In genomic region chr15:62560943-62561571, GRCh38 we compare ENCODE assay signal across 22 cellular contexts.
DNase-seq lines count a peak whose midpoint lies in the region; ATAC-seq and TF ChIP-seq lines count a peak whose summit lies in the region.
"Had no signal": no experiment of that assay in that cellular context is flagged by ENCODE, and none has a peak within 500 bp of the region (broad histone marks: within the 10 kb centered on the region; RNA-seq: fewer than 3 reads in every experiment).

No MANE protein-coding gene starts in this region.

- H3K27me3 ChIP-seq in Caco-2 (replicated peaks; ENCODE audit: control insufficient read depth, insufficient read depth, low read length) (no peaks in the 10 kb centered on the region), hepatocyte (no peaks in the 10 kb centered on the region)
- H3K27me3 ChIP-seq: body of pancreas had no signal

- H3K4me3 Mint-ChIP-seq in Caco-2 (ENCODE audit: unreplicated experiment) (peak overlapping the region; percentile 81), WTC11 (no peak overlapping the region), progenitor cell of endocrine pancreas (ENCODE audit: low read depth) (no peak overlapping the region)
- H3K4me3 Mint-ChIP-seq: activated CD4-positive, alpha-beta memory T cell treated with anti-CD3 and anti-CD28 coated beads, Interleukin-2, amount 10 ng/mL, durations not matched to agents 7 days and 5 days; activated T-cell treated with anti-CD3 and anti-CD28 coated beads, Interleukin-2, amount 50 U/mL, for 4 hours; CD4-positive, CD25-positive, alpha-beta regulatory T cell; stimulated activated naive B cell treated with anti-CD40 and anti-IgM and Interleukin-4, amounts not matched to agents 10 μg/mL and 1 μg/mL and 100 μg/mL, for 72 hours had no signal

- no peak for TF ChIP-seq CTCF in Caco-2 (IDR thresholded peaks at IDR 0.05; ENCODE audit: insufficient read depth in 1 of 2, low read depth in 1 of 2, low read length in 1 of 2, severe bottlenecking in 1 of 2, unreplicated experiment in 1 of 2)
- no peak for TF ChIP-seq CTCF in WTC11 (IDR thresholded peaks at IDR 0.05)
- no peak for TF ChIP-seq CTCF in hepatocyte (IDR thresholded peaks at IDR 0.05; ENCODE audit: poor library complexity)
- TF ChIP-seq CTCF in progenitor cell of endocrine pancreas (IDR thresholded peaks at IDR 0.05; ENCODE audit: unreplicated experiment), result no peak

- no peaks in the 10 kb centered on the region for H4K20me1 ChIP-seq in hepatocyte (ENCODE audit: insufficient read depth, poor library complexity, severe bottlenecking)

- no TSS peak for BruUV-seq in Caco-2 (replicated peaks; lab: Mats Ljungman, UMichigan)

- CTCF ChIA-PET in Caco-2 (lab: Charles Lee), result interaction anchor here (0.9 to 1.0 kb wide), 2 partner anchors 12 to 54 kb away, joined by 3 read pairs; no protein-coding TSS in a partner anchor
- CTCF ChIA-PET in WTC11 (lab: Charles Lee), result interaction anchor here (0.7 to 2.2 kb wide), 2 partner anchors 11 to 13 kb away, joined by 3 to 8 read pairs; no protein-coding TSS in a partner anchor

- H3K79me2 ChIP-seq in hepatocyte, result peaks cover 45% of the 10 kb centered on the region

- POLR2A ChIA-PET in Caco-2 (lab: Charles Lee) (no interaction called here), WTC11 (lab: Charles Lee) (no interaction called here)

- H3K9me2 ChIP-seq in hepatocyte (replicated peaks; ENCODE audit: insufficient read depth), result no peaks in the 10 kb centered on the region

- intact Hi-C loops in Caco-2 (cut with micrococcal nuclease; ENCODE audit: unreplicated experiment), result no loop called here

- H3K36me3 Mint-ChIP-seq in Caco-2 (ENCODE audit: insufficient read depth, unreplicated experiment) (peaks cover 44% of the 10 kb centered on the region), WTC11 (no peaks in the 10 kb centered on the region), progenitor cell of endocrine pancreas (ENCODE audit: insufficient read depth) (no peaks in the 10 kb centered on the region)
- H3K36me3 Mint-ChIP-seq: activated naive CD4-positive, alpha-beta T cell treated with anti-CD3 and anti-CD28 coated beads, Interleukin-2, amount 50 U/mL, for 72 hours; CD4-positive, CD25-positive, alpha-beta regulatory T cell; stimulated activated naive B cell treated with anti-CD40 and anti-IgM and Interleukin-4, amounts not matched to agents 10 μg/mL and 1 μg/mL and 100 μg/mL, for 72 hours had no signal

- DNase-seq in Caco-2 (peak; percentile 53 to 80), WTC11 (ENCODE audit: low spot score) (peak; percentile 31), hepatocyte (ENCODE audit: low spot score) (peak; percentile 53), progenitor cell of endocrine pancreas (ENCODE audit: low spot score, unreplicated experiment) (no peak), NCI-H446 treated with DMSO at 0.1 percent for 48 hours (lab: John Stamatoyannopoulos, UW) (no peak), SKM-1 treated with dmso at 0.1 percent for 144 hours (lab: John Stamatoyannopoulos, UW; ENCODE audit: unreplicated experiment) (no peak)
- no peak for DNase-seq in activated CD8-positive, alpha-beta memory T cell treated with anti-CD3 and anti-CD28 coated beads, Interleukin-2, amount 50 U/mL, for 4 hours
- DNase-seq: activated CD4-positive, alpha-beta memory T cell treated with anti-CD3 and anti-CD28 coated beads, Interleukin-2, amount 10 ng/mL, durations not matched to agents 7 days and 5 days; activated T-cell treated with anti-CD3 and anti-CD28 coated beads, Interleukin-2, amount 50 U/mL, for 4 hours; body of pancreas; CD4-positive, CD25-positive, alpha-beta regulatory T cell; dermis blood vessel endothelial cell; HCEC 1CT; KG1; kidney glomerular epithelial cell; NCI-H1092 treated with DMSO at 0.1 percent for 48 hours; NCI-H2171 treated with DMSO at 0.1 percent for 48 hours; NK-92 treated with Interleukin-12 subunit alpha and Interleukin-12 subunit beta, amount 100 ng/mL, for 24 hours; stimulated activated naive B cell treated with anti-CD40 and anti-IgM and Interleukin-4, amounts not matched to agents 10 μg/mL and 1 μg/mL and 100 μg/mL, for 72 hours had no signal

- H3K9me3 ChIP-seq in Caco-2, result no peaks in the 10 kb centered on the region
- H3K9me3 ChIP-seq in hepatocyte (ENCODE audit: low read depth), result no peaks in the 10 kb centered on the region
- H3K9me3 ChIP-seq: body of pancreas had no signal

- H3K27me3 Mint-ChIP-seq in Caco-2 (ENCODE audit: insufficient read depth, unreplicated experiment) (no peaks in the 10 kb centered on the region), WTC11 (ENCODE audit: low read depth) (no peaks in the 10 kb centered on the region), progenitor cell of endocrine pancreas (no peaks in the 10 kb centered on the region)

- H3K36me3 ChIP-seq in Caco-2 (ENCODE audit: control insufficient read depth, insufficient read depth, low read length) (no peaks in the 10 kb centered on the region), hepatocyte (replicated peaks; ENCODE audit: insufficient read depth, low read depth) (no peaks in the 10 kb centered on the region)

- H3K27ac Mint-ChIP-seq in Caco-2 (ENCODE audit: unreplicated experiment) (peak overlapping the region; percentile 95), WTC11 (peak overlapping the region; percentile 28; the same call in 1 of the 2 replicates), progenitor cell of endocrine pancreas (peak overlapping the region; percentile 76)
- H3K27ac Mint-ChIP-seq: activated CD4-positive, alpha-beta memory T cell treated with anti-CD3 and anti-CD28 coated beads, Interleukin-2, amount 10 ng/mL, durations not matched to agents 7 days and 5 days; activated naive CD4-positive, alpha-beta T cell treated with anti-CD3 and anti-CD28 coated beads, Interleukin-2, amount 50 U/mL, for 72 hours; CD4-positive, CD25-positive, alpha-beta regulatory T cell; stimulated activated naive B cell treated with anti-CD40 and anti-IgM and Interleukin-4, amounts not matched to agents 10 μg/mL and 1 μg/mL and 100 μg/mL, for 72 hours had no signal

- H3K9me3 Mint-ChIP-seq in Caco-2 (ENCODE audit: unreplicated experiment) (no peaks in the 10 kb centered on the region), WTC11 (no peaks in the 10 kb centered on the region), progenitor cell of endocrine pancreas (ENCODE audit: low read depth) (peaks cover 3% of the 10 kb centered on the region)
- H3K9me3 Mint-ChIP-seq: activated CD4-positive, alpha-beta memory T cell treated with anti-CD3 and anti-CD28 coated beads, Interleukin-2, amount 10 ng/mL, durations not matched to agents 7 days and 5 days; activated naive CD4-positive, alpha-beta T cell treated with anti-CD3 and anti-CD28 coated beads, Interleukin-2, amount 50 U/mL, for 72 hours; activated T-cell treated with anti-CD3 and anti-CD28 coated beads, Interleukin-2, amount 50 U/mL, for 4 hours; stimulated activated naive B cell treated with anti-CD40 and anti-IgM and Interleukin-4, amounts not matched to agents 10 μg/mL and 1 μg/mL and 100 μg/mL, for 72 hours had no signal

- WGBS in hepatocyte (ENCODE audit: low lambda C conversion rate, missing lambda C conversion rate), result 47% methylated on average over 14 of the region's 14 CpGs

- H3K4me1 Mint-ChIP-seq in Caco-2 (ENCODE audit: low read depth, unreplicated experiment), result peaks cover 45% of the 10 kb centered on the region
- peaks cover 49% of the 10 kb centered on the region for H3K4me1 Mint-ChIP-seq in WTC11
- H3K4me1 Mint-ChIP-seq in progenitor cell of endocrine pancreas (ENCODE audit: low read depth), result peaks cover 35% of the 10 kb centered on the region
- H3K4me1 Mint-ChIP-seq: activated CD4-positive, alpha-beta memory T cell treated with anti-CD3 and anti-CD28 coated beads, Interleukin-2, amount 10 ng/mL, durations not matched to agents 7 days and 5 days; CD4-positive, CD25-positive, alpha-beta regulatory T cell; stimulated activated naive B cell treated with anti-CD40 and anti-IgM and Interleukin-4, amounts not matched to agents 10 μg/mL and 1 μg/mL and 100 μg/mL, for 72 hours had no signal

- H2AFZ ChIP-seq in hepatocyte, result no peak overlapping the region

- H3K4me1 ChIP-seq in Caco-2 (peaks cover 65% of the 10 kb centered on the region), hepatocyte (ENCODE audit: insufficient read depth) (peaks cover 37% of the 10 kb centered on the region)
- H3K4me1 ChIP-seq: body of pancreas had no signal

- H3K4me3 ChIP-seq in Caco-2 (ENCODE audit: low read depth, low read length) (peak overlapping the region; percentile 22), hepatocyte (no peak overlapping the region)
- H3K4me3 ChIP-seq: body of pancreas had no signal

- peak overlapping the region; percentile 82 for H3K27ac ChIP-seq in hepatocyte
- H3K27ac ChIP-seq: body of pancreas had no signal

- ATAC-seq in WTC11 (peak; percentile 85), HG03280 (IDR thresholded peaks at IDR 0.05; ENCODE audit: unreplicated experiment) (no peak)
- ATAC-seq: activated naive CD4-positive, alpha-beta T cell treated with anti-CD3 and anti-CD28 coated beads, Interleukin-2, amount 50 U/mL, for 72 hours; activated T-cell treated with anti-CD3 and anti-CD28 coated beads, Interleukin-2, amount 50 U/mL, for 4 hours; body of pancreas; esophagus mucosa; stimulated activated naive B cell treated with anti-CD40 and anti-IgM and Interleukin-4, amounts not matched to agents 10 μg/mL and 1 μg/mL and 100 μg/mL, for 72 hours had no signal

- H3K4me2 ChIP-seq in hepatocyte, result peak overlapping the region; percentile 60

TF ChIP-seq in WTC11, 78 proteins besides CTCF, POLR2A, EP300 and RAD21 (continues in another document):
- TF ChIP-seq ZNF396 (CRISPR knock-in tag; IDR thresholded peaks at IDR 0.05; ENCODE audit: borderline replicate concordance), result no peak
- no peak for TF ChIP-seq CBFB (CRISPR knock-in tag; IDR thresholded peaks at IDR 0.05; ENCODE audit: low read depth)
- no peak for TF ChIP-seq MYBL2 (CRISPR knock-in tag; IDR thresholded peaks at IDR 0.05)
- no peak for TF ChIP-seq MXD4 (CRISPR knock-in tag; IDR thresholded peaks at IDR 0.05; ENCODE audit: borderline replicate concordance)
- TF ChIP-seq ZBTB21 (CRISPR knock-in tag; IDR thresholded peaks at IDR 0.05; ENCODE audit: borderline replicate concordance), result no peak
- no peak for TF ChIP-seq TEAD1 (CRISPR knock-in tag; IDR thresholded peaks at IDR 0.05)

Comparison
In these comparisons a context has a peak if more than half of its experiments do, and no peak if none do; other contexts are left out.
1. DNase-seq: peak in Caco-2 (2 of 2), WTC11 (single experiment) and hepatocyte (single experiment); none in progenitor cell of endocrine pancreas (single experiment), activated CD8-positive, alpha-beta memory T cell treated with anti-CD3 and anti-CD28 coated beads, Interleukin-2, amount 50 U/mL, for 4 hours (single experiment), NCI-H446 treated with DMSO at 0.1 percent for 48 hours (single experiment) and SKM-1 treated with dmso at 0.1 percent for 144 hours (single experiment).
2. H3K27ac Mint-ChIP-seq: peak in every context shown above with its lines; median percentile 95 in Caco-2; 76 in progenitor cell of endocrine pancreas; 28 in WTC11.